Comparison of ENCODE assay signal across 1 cellular context in genomic region chr4:104393649-104394048, GRCh38.
TF ChIP-seq lines count a peak whose summit lies in the region.

No MANE protein-coding gene starts in this region.

TF ChIP-seq in neural cell, 6 proteins besides CTCF, POLR2A, EP300 and RAD21 (continued from another document):
- TF ChIP-seq REST (IDR thresholded peaks at IDR 0.05; ENCODE audit: borderline replicate concordance) = no peak
- no peak for TF ChIP-seq EZH2 (IDR thresholded peaks at IDR 0.05; ENCODE audit: borderline replicate concordance, insufficient read depth, low read length, poor library complexity, severe bottlenecking)
TF ChIP-seq in neural cell: peak in this region for 0.
